In genomic region chr15:100614336-100614735, GRCh38 we compare ENCODE assay signal across 18 cellular contexts. TPM values are rescaled to one million over a fixed set of nuclear protein-coding genes. Genes with fewer than 3 reads are reported as not detected.
DNase-seq lines count a peak whose midpoint lies in the region; ATAC-seq and TF ChIP-seq lines count a peak whose summit lies in the region.
"Had no signal": no experiment of that assay in that cellular context is flagged by ENCODE, and none has a peak within 500 bp of the region (broad histone marks: within the 10 kb centered on the region; RNA-seq: fewer than 3 reads in every experiment).

No MANE protein-coding gene starts in this region.

- 52% methylated on average over 2 of the region's 2 CpGs for WGBS in hepatocyte (ENCODE audit: low lambda C conversion rate, missing lambda C conversion rate)

- H3K27ac ChIP-seq in hepatocyte, result peak overlapping the region; percentile 0
- H3K27ac ChIP-seq: 22Rv1, A549, C4-2B had no signal

- H3K36me3 ChIP-seq in hepatocyte (replicated peaks; ENCODE audit: insufficient read depth, low read depth), result no peaks in the 10 kb centered on the region

- H3K4me3 Mint-ChIP-seq in activated CD8-positive, alpha-beta T cell treated with anti-CD3 and anti-CD28 coated beads, Interleukin-2, amount 10 ng/mL, durations not matched to agents 7 days and 5 days, result no peak overlapping the region
- H3K4me3 Mint-ChIP-seq in activated CD8-positive, alpha-beta T cell treated with anti-CD3 and anti-CD28 coated beads for 36 hours, result no peak overlapping the region
- no peak overlapping the region for H3K4me3 Mint-ChIP-seq in nephron progenitor cell
- no peak overlapping the region for H3K4me3 Mint-ChIP-seq in stimulated activated naive B cell treated with anti-CD40 and anti-IgM and Interleukin-4, amounts not matched to agents 10 μg/mL and 1 μg/mL and 100 μg/mL, for 72 hours
- H3K4me3 Mint-ChIP-seq: CD4-positive, alpha-beta T cell; H9 had no signal

- no peaks in the 10 kb centered on the region for H3K27me3 Mint-ChIP-seq in activated CD8-positive, alpha-beta T cell treated with anti-CD3 and anti-CD28 coated beads, Interleukin-2, amount 10 ng/mL, durations not matched to agents 7 days and 5 days (ENCODE audit: low read depth)
- no peaks in the 10 kb centered on the region for H3K27me3 Mint-ChIP-seq in activated CD8-positive, alpha-beta T cell treated with anti-CD3 and anti-CD28 coated beads for 36 hours
- H3K27me3 Mint-ChIP-seq in nephron progenitor cell (ENCODE audit: low read depth, poor library complexity), result no peaks in the 10 kb centered on the region
- no peaks in the 10 kb centered on the region for H3K27me3 Mint-ChIP-seq in stimulated activated naive B cell treated with anti-CD40 and anti-IgM and Interleukin-4, amounts not matched to agents 10 μg/mL and 1 μg/mL and 100 μg/mL, for 72 hours
- H3K27me3 Mint-ChIP-seq: CD4-positive, alpha-beta T cell had no signal

- no peaks in the 10 kb centered on the region for H3K9me3 ChIP-seq in hepatocyte (ENCODE audit: low read depth)
- H3K9me3 ChIP-seq: A549 had no signal

- H3K27me3 ChIP-seq in hepatocyte, result no peaks in the 10 kb centered on the region

- H3K36me3 Mint-ChIP-seq in activated CD8-positive, alpha-beta T cell treated with anti-CD3 and anti-CD28 coated beads, Interleukin-2, amount 10 ng/mL, durations not matched to agents 7 days and 5 days (ENCODE audit: low read depth), result peaks cover 49% of the 10 kb centered on the region
- H3K36me3 Mint-ChIP-seq in activated CD8-positive, alpha-beta T cell treated with anti-CD3 and anti-CD28 coated beads for 36 hours (ENCODE audit: low read depth), result peaks cover 28% of the 10 kb centered on the region
- peaks cover 55% of the 10 kb centered on the region for H3K36me3 Mint-ChIP-seq in nephron progenitor cell (ENCODE audit: low read depth)
- H3K36me3 Mint-ChIP-seq in stimulated activated naive B cell treated with anti-CD40 and anti-IgM and Interleukin-4, amounts not matched to agents 10 μg/mL and 1 μg/mL and 100 μg/mL, for 72 hours, result peaks cover 31 to 50% of the 10 kb centered on the region in 2 donors

- peak overlapping the region; percentile 1 for H3K4me2 ChIP-seq in hepatocyte
- H3K4me2 ChIP-seq: A549 had no signal

- intact Hi-C loops in activated CD8-positive, alpha-beta T cell treated with anti-CD3 and anti-CD28 coated beads for 36 hours (cut with micrococcal nuclease), result no loop called here

- POLR2A ChIA-PET in activated CD8-positive, alpha-beta T cell treated with anti-CD3 and anti-CD28 coated beads, Interleukin-2, amount 10 ng/mL, durations not matched to agents 7 days and 5 days (lab: Charles Lee), result no interaction called here
- POLR2A ChIA-PET in activated CD8-positive, alpha-beta T cell treated with anti-CD3 and anti-CD28 coated beads for 36 hours (lab: Charles Lee), result no interaction called here

- H3K4me1 Mint-ChIP-seq in activated CD8-positive, alpha-beta T cell treated with anti-CD3 and anti-CD28 coated beads, Interleukin-2, amount 10 ng/mL, durations not matched to agents 7 days and 5 days (ENCODE audit: low read depth), result no peaks in the 10 kb centered on the region
- H3K4me1 Mint-ChIP-seq in activated CD8-positive, alpha-beta T cell treated with anti-CD3 and anti-CD28 coated beads for 36 hours (ENCODE audit: low read depth), result peaks cover 15% of the 10 kb centered on the region
- no peaks in the 10 kb centered on the region for H3K4me1 Mint-ChIP-seq in nephron progenitor cell
- H3K4me1 Mint-ChIP-seq in stimulated activated naive B cell treated with anti-CD40 and anti-IgM and Interleukin-4, amounts not matched to agents 10 μg/mL and 1 μg/mL and 100 μg/mL, for 72 hours, result peaks cover 8 to 17% of the 10 kb centered on the region in 2 donors
- H3K4me1 Mint-ChIP-seq: H9 had no signal

- H3K27ac Mint-ChIP-seq in activated CD8-positive, alpha-beta T cell treated with anti-CD3 and anti-CD28 coated beads, Interleukin-2, amount 10 ng/mL, durations not matched to agents 7 days and 5 days, result peak overlapping the region; percentile 13
- no peak overlapping the region for H3K27ac Mint-ChIP-seq in activated CD8-positive, alpha-beta T cell treated with anti-CD3 and anti-CD28 coated beads for 36 hours
- peak overlapping the region; percentile 32 for H3K27ac Mint-ChIP-seq in nephron progenitor cell
- no peak overlapping the region for H3K27ac Mint-ChIP-seq in stimulated activated naive B cell treated with anti-CD40 and anti-IgM and Interleukin-4, amounts not matched to agents 10 μg/mL and 1 μg/mL and 100 μg/mL, for 72 hours
- H3K27ac Mint-ChIP-seq: H9 had no signal

- no peak overlapping the region for H3K4me3 ChIP-seq in hepatocyte
- H3K4me3 ChIP-seq: A549 had no signal

- H3K79me2 ChIP-seq in hepatocyte, result peaks cover 6% of the 10 kb centered on the region

- no peak for TF ChIP-seq CTCF in activated CD8-positive, alpha-beta T cell treated with anti-CD3 and anti-CD28 coated beads for 36 hours (IDR thresholded peaks at IDR 0.05)
- TF ChIP-seq CTCF in hepatocyte (IDR thresholded peaks at IDR 0.05; ENCODE audit: poor library complexity) (no peak), nephron progenitor cell (IDR thresholded peaks at IDR 0.05) (no peak)

- ATAC-seq in activated CD8-positive, alpha-beta T cell treated with anti-CD3 and anti-CD28 coated beads, Interleukin-2, amount 10 ng/mL, durations not matched to agents 7 days and 5 days, result no peak
- no peak for ATAC-seq in activated CD8-positive, alpha-beta T cell treated with anti-CD3 and anti-CD28 coated beads for 36 hours
- no peak for ATAC-seq in stimulated activated naive B cell treated with anti-CD40 and anti-IgM and Interleukin-4, amounts not matched to agents 10 μg/mL and 1 μg/mL and 100 μg/mL, for 72 hours (replicated peaks)
- no peak for ATAC-seq in GM21717 (IDR thresholded peaks at IDR 0.05; ENCODE audit: unreplicated experiment)
- ATAC-seq: A549, HepG2 had no signal

- no peaks in the 10 kb centered on the region for H3K9me2 ChIP-seq in hepatocyte (replicated peaks; ENCODE audit: insufficient read depth)

- no peaks in the 10 kb centered on the region for H4K20me1 ChIP-seq in hepatocyte (ENCODE audit: insufficient read depth, poor library complexity, severe bottlenecking)

- no peak overlapping the region for H2AFZ ChIP-seq in hepatocyte

- no peaks in the 10 kb centered on the region for H3K9me3 Mint-ChIP-seq in activated CD8-positive, alpha-beta T cell treated with anti-CD3 and anti-CD28 coated beads, Interleukin-2, amount 10 ng/mL, durations not matched to agents 7 days and 5 days (ENCODE audit: insufficient read depth)
- H3K9me3 Mint-ChIP-seq in activated CD8-positive, alpha-beta T cell treated with anti-CD3 and anti-CD28 coated beads for 36 hours, result no peaks in the 10 kb centered on the region
- no peaks in the 10 kb centered on the region for H3K9me3 Mint-ChIP-seq in nephron progenitor cell
- no peaks in the 10 kb centered on the region for H3K9me3 Mint-ChIP-seq in stimulated activated naive B cell treated with anti-CD40 and anti-IgM and Interleukin-4, amounts not matched to agents 10 μg/mL and 1 μg/mL and 100 μg/mL, for 72 hours
- H3K9me3 Mint-ChIP-seq: CD4-positive, alpha-beta T cell; H9 had no signal

- no peaks in the 10 kb centered on the region for H3K4me1 ChIP-seq in hepatocyte (ENCODE audit: insufficient read depth)
- H3K4me1 ChIP-seq: A549 had no signal

- CTCF ChIA-PET in activated CD8-positive, alpha-beta T cell treated with anti-CD3 and anti-CD28 coated beads, Interleukin-2, amount 10 ng/mL, durations not matched to agents 7 days and 5 days (lab: Charles Lee), result interaction anchor here (2.0 kb wide), 1 partner anchor 13 kb away, joined by 7 read pairs; no protein-coding TSS in a partner anchor
- CTCF ChIA-PET in activated CD8-positive, alpha-beta T cell treated with anti-CD3 and anti-CD28 coated beads for 36 hours (lab: Charles Lee), result interaction anchor here (1.3 kb wide), 1 partner anchor 18 kb away, joined by 3 read pairs; no protein-coding TSS in a partner anchor

- no peak for DNase-seq in activated CD8-positive, alpha-beta T cell treated with anti-CD3 and anti-CD28 coated beads, Interleukin-2, amount 10 ng/mL, durations not matched to agents 7 days and 5 days
- DNase-seq in activated CD8-positive, alpha-beta T cell treated with anti-CD3 and anti-CD28 coated beads for 36 hours, result no peak
- no peak for DNase-seq in hepatocyte (ENCODE audit: low spot score)
- DNase-seq in nephron progenitor cell, result no peak
- no peak for DNase-seq in iPS-NIHi11 (ENCODE audit: low spot score)
- no peak for DNase-seq in stimulated activated naive B cell treated with anti-CD40 and anti-IgM and Interleukin-4, amounts not matched to agents 10 μg/mL and 1 μg/mL and 100 μg/mL, for 72 hours
- DNase-seq in GM19240 (ENCODE audit: insufficient read length, low spot score), result no peak
- DNase-seq: AML-193; CD4-positive, alpha-beta T cell; DMS153; DMS79; GF-D8; H9 had no signal

RNA-seq across cellular contexts. Expression of gene ASB7, which starts 11.9 kb away (rescaled TPM):
- 10 to 100 TPM; 17.7 to 18.5 TPM for total RNA-seq in activated CD8-positive, alpha-beta T cell treated with anti-CD3 and anti-CD28 coated beads, Interleukin-2, amount 10 ng/mL, durations not matched to agents 7 days and 5 days
- 10 to 100 TPM; 15.7 to 18.4 TPM for total RNA-seq in activated CD8-positive, alpha-beta T cell treated with anti-CD3 and anti-CD28 coated beads for 36 hours
- 13.7 and 17.5 TPM in 2 replicates for total RNA-seq in hepatocyte
- polyA plus RNA-seq in hepatocyte, result 8.5 and 10.3 TPM in 2 replicates

RNA-seq across cellular contexts. Expression of gene LINS1, which starts 12.4 kb away (rescaled TPM):
- total RNA-seq in activated CD8-positive, alpha-beta T cell treated with anti-CD3 and anti-CD28 coated beads, Interleukin-2, amount 10 ng/mL, durations not matched to agents 7 days and 5 days, result 10 to 100 TPM; 40.9 to 45.3 TPM
- total RNA-seq in activated CD8-positive, alpha-beta T cell treated with anti-CD3 and anti-CD28 coated beads for 36 hours, result 10 to 100 TPM; 28.7 to 29.4 TPM
- 26.3 and 38.0 TPM in 2 replicates for total RNA-seq in hepatocyte
- polyA plus RNA-seq in hepatocyte, result 3.2 and 8.1 TPM in 2 replicates

Comparison
In these comparisons a context has a peak if more than half of its experiments do, and no peak if none do; other contexts are left out.
1. H3K27ac Mint-ChIP-seq: peak in activated CD8-positive, alpha-beta T cell treated with anti-CD3 and anti-CD28 coated beads, Interleukin-2, amount 10 ng/mL, durations not matched to agents 7 days and 5 days (single experiment) and nephron progenitor cell (single experiment); none in activated CD8-positive, alpha-beta T cell treated with anti-CD3 and anti-CD28 coated beads for 36 hours (single experiment) and stimulated activated naive B cell treated with anti-CD40 and anti-IgM and Interleukin-4, amounts not matched to agents 10 μg/mL and 1 μg/mL and 100 μg/mL, for 72 hours (single experiment).